In genomic region chr3:118809696-118810498, GRCh38 we compare ENCODE assay signal across 17 cellular contexts.
DNase-seq lines count a peak whose midpoint lies in the region; ATAC-seq and TF ChIP-seq lines count a peak whose summit lies in the region.
"Had no signal": no experiment of that assay in that cellular context is flagged by ENCODE, and none has a peak within 500 bp of the region (broad histone marks: within the 10 kb centered on the region; RNA-seq: fewer than 3 reads in every experiment).

No MANE protein-coding gene starts in this region.

- ATAC-seq in activated T-cell treated with anti-CD3 and anti-CD28 coated beads, Interleukin-2, amount 50 U/mL, for 72 hours (replicated peaks in 1 of 2), result peak; percentile 34 to 65
- peak; percentile 33 for ATAC-seq in GM21526 (IDR thresholded peaks at IDR 0.05; ENCODE audit: low FRiP score, unreplicated experiment)
- ATAC-seq in HG03045 (IDR thresholded peaks at IDR 0.05; ENCODE audit: unreplicated experiment), result peak; percentile 44

- peak overlapping the region in 1 of 2 donors; percentile 20 for H3K4me3 Mint-ChIP-seq in activated T-cell treated with anti-CD3 and anti-CD28 coated beads, Interleukin-2, amount 50 U/mL, for 72 hours
- H3K4me3 Mint-ChIP-seq in activated T-cell treated with anti-CD3 and anti-CD28 coated beads, Interleukin-2, amount 50 U/mL, for 24 hours, result no peak overlapping the region
- H3K4me3 Mint-ChIP-seq in chondrocyte (ENCODE audit: unreplicated experiment), result no peak overlapping the region
- H3K4me3 Mint-ChIP-seq: central memory CD8-positive, alpha-beta T cell had no signal

- peaks cover 0 to 3% of the 10 kb centered on the region in 2 donors for H3K36me3 Mint-ChIP-seq in activated T-cell treated with anti-CD3 and anti-CD28 coated beads, Interleukin-2, amount 50 U/mL, for 72 hours (ENCODE audit: insufficient read depth in 2 of 2)
- H3K36me3 Mint-ChIP-seq in activated T-cell treated with anti-CD3 and anti-CD28 coated beads, Interleukin-2, amount 50 U/mL, for 24 hours (ENCODE audit: low read depth), result no peaks in the 10 kb centered on the region
- H3K36me3 Mint-ChIP-seq in chondrocyte (ENCODE audit: low read depth), result peaks cover 1% of the 10 kb centered on the region

- H3K27ac Mint-ChIP-seq in activated T-cell treated with anti-CD3 and anti-CD28 coated beads, Interleukin-2, amount 50 U/mL, for 72 hours, result no peak overlapping the region
- H3K27ac Mint-ChIP-seq in activated T-cell treated with anti-CD3 and anti-CD28 coated beads, Interleukin-2, amount 50 U/mL, for 24 hours, result no peak overlapping the region
- H3K27ac Mint-ChIP-seq in chondrocyte (ENCODE audit: unreplicated experiment), result no peak overlapping the region

- TF ChIP-seq POLR2A in esophagus muscularis mucosa (IDR thresholded peaks at IDR 0.05; ENCODE audit: low read depth) (no peak), stomach (IDR thresholded peaks at IDR 0.05) (no peak)

- H3K4me3 ChIP-seq in esophagus muscularis mucosa (no peak overlapping the region), stomach (no peak overlapping the region)
- H3K4me3 ChIP-seq: prostate gland, SJCRH30, testis had no signal

- no peaks in the 10 kb centered on the region for H3K9me3 Mint-ChIP-seq in activated T-cell treated with anti-CD3 and anti-CD28 coated beads, Interleukin-2, amount 50 U/mL, for 72 hours
- no peaks in the 10 kb centered on the region for H3K9me3 Mint-ChIP-seq in activated T-cell treated with anti-CD3 and anti-CD28 coated beads, Interleukin-2, amount 50 U/mL, for 24 hours
- peaks cover 9% of the 10 kb centered on the region for H3K9me3 Mint-ChIP-seq in chondrocyte (ENCODE audit: low read depth)
- H3K9me3 Mint-ChIP-seq: central memory CD8-positive, alpha-beta T cell had no signal

- no peak for TF ChIP-seq EP300 in esophagus muscularis mucosa (IDR thresholded peaks at IDR 0.05)
- TF ChIP-seq EP300 in stomach (IDR thresholded peaks at IDR 0.05), result no peak

- 87% methylated on average over 9 of the region's 9 CpGs for WGBS in esophagus muscularis mucosa
- WGBS in stomach, 5 donors, result 54 to 68% (median 60%) methylated on average over 9 of the region's 9 CpGs

- H3K36me3 ChIP-seq in esophagus muscularis mucosa (no peaks in the 10 kb centered on the region), stomach (no peaks in the 10 kb centered on the region)
- H3K36me3 ChIP-seq: prostate gland, SJCRH30 had no signal

- DNase-seq in activated T-cell treated with anti-CD3 and anti-CD28 coated beads, Interleukin-2, amount 50 U/mL, for 72 hours, result peak in 1 of 2 donors; percentile 4
- DNase-seq in activated T-cell treated with anti-CD3 and anti-CD28 coated beads, Interleukin-2, amount 50 U/mL, for 24 hours, result no peak
- peak; percentile 39 for DNase-seq in esophagus muscularis mucosa (ENCODE audit: extremely low spot score)
- DNase-seq in activated CD8-positive, alpha-beta memory T cell treated with anti-CD3 and anti-CD28 coated beads, Interleukin-2, amount 50 U/mL, for 4 hours, result no peak
- DNase-seq in stomach, result no peak
- DNase-seq in chondrocyte (ENCODE audit: low spot score), result no peak
- DNase-seq: activated CD4-positive, CD25-positive, alpha-beta regulatory T cell treated with anti-CD3 and anti-CD28 coated beads, Interleukin-2, amount 50 U/mL, for 72 hours; activated naive CD4-positive, alpha-beta T cell; DMS153; midbrain; NCI-H526; SJCRH30 had no signal

- H3K4me1 ChIP-seq in esophagus muscularis mucosa (no peaks in the 10 kb centered on the region), stomach (no peaks in the 10 kb centered on the region)
- H3K4me1 ChIP-seq: prostate gland, SJCRH30, testis had no signal

- intact Hi-C loops in esophagus muscularis mucosa (cut with DNase I) (no loop called here), stomach (cut with DNase I; ENCODE audit: low total_unique reads) (no loop called here)

- H3K27me3 Mint-ChIP-seq in activated T-cell treated with anti-CD3 and anti-CD28 coated beads, Interleukin-2, amount 50 U/mL, for 72 hours (ENCODE audit: low read depth), result peaks cover 17% of the 10 kb centered on the region
- peaks cover 11% of the 10 kb centered on the region for H3K27me3 Mint-ChIP-seq in activated T-cell treated with anti-CD3 and anti-CD28 coated beads, Interleukin-2, amount 50 U/mL, for 24 hours
- H3K27me3 Mint-ChIP-seq in chondrocyte (ENCODE audit: low read depth), result peaks cover 14% of the 10 kb centered on the region

- H3K4me1 Mint-ChIP-seq in activated T-cell treated with anti-CD3 and anti-CD28 coated beads, Interleukin-2, amount 50 U/mL, for 72 hours (ENCODE audit: low read depth), result peaks cover 16% of the 10 kb centered on the region
- H3K4me1 Mint-ChIP-seq in activated T-cell treated with anti-CD3 and anti-CD28 coated beads, Interleukin-2, amount 50 U/mL, for 24 hours (ENCODE audit: low read depth), result peaks cover 14% of the 10 kb centered on the region
- H3K4me1 Mint-ChIP-seq in chondrocyte (ENCODE audit: low read depth), result no peaks in the 10 kb centered on the region
- H3K4me1 Mint-ChIP-seq: central memory CD8-positive, alpha-beta T cell had no signal

- H3K9me3 ChIP-seq in esophagus muscularis mucosa (no peaks in the 10 kb centered on the region), stomach (no peaks in the 10 kb centered on the region)
- H3K9me3 ChIP-seq: prostate gland, SJCRH30, testis had no signal

- H3K27me3 ChIP-seq in esophagus muscularis mucosa (no peaks in the 10 kb centered on the region), stomach (no peaks in the 10 kb centered on the region)
- H3K27me3 ChIP-seq: SJCRH30, testis had no signal

- TF ChIP-seq CTCF in esophagus muscularis mucosa (IDR thresholded peaks at IDR 0.05) (no peak), stomach (IDR thresholded peaks at IDR 0.05) (no peak), chondrocyte (IDR thresholded peaks at IDR 0.05) (no peak)

- no peak overlapping the region for H3K27ac ChIP-seq in esophagus muscularis mucosa (replicated peaks in 1 of 4)
- H3K27ac ChIP-seq in stomach, result no peak overlapping the region
- H3K27ac ChIP-seq: prostate gland, SJCRH30 had no signal
